1 cellular context compared by ENCODE assay signal in the genomic region with DNA sequence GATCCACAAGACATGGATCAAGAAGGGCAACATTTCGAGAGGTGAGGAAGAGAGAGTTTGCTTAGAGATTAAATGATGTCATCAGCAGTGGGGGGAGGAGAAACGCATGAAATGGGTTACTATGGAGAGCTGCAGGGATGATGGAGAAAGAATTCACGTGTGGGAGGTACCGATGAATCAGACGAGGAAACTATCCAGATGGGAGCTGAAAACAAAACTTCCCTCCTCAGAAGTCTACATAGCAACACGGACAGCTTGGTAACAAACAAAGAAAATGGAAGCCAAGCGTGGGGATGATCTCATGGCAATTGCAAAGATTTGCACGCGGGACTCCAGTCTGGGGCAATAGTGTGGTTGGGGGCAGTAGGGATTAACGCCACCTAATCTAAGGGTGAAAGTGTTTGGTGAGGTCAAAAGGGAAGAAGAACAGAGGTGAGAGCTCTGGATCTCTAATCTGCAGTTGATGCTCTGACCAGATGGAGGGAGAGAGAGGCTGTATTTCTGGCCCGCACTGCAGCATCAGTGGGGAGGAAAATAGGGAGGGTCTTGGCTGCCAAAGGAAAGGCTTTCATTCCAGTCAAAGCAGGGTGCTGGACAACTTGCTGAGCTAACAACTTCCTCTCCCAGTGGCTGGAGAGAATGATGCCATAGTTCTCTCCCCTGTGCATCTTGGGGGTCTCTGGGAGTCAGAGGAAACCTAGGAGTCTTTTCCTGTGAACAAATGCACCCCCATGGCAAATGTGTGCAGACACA.
TF ChIP-seq lines count a peak whose summit lies in the region.

No MANE protein-coding gene starts in this region.

TF ChIP-seq in GM12878, 131 proteins besides CTCF, POLR2A, EP300 and RAD21:
- TF ChIP-seq ZNF24 (IDR thresholded peaks at IDR 0.05), result no peak
- TF ChIP-seq, protein P1, sequence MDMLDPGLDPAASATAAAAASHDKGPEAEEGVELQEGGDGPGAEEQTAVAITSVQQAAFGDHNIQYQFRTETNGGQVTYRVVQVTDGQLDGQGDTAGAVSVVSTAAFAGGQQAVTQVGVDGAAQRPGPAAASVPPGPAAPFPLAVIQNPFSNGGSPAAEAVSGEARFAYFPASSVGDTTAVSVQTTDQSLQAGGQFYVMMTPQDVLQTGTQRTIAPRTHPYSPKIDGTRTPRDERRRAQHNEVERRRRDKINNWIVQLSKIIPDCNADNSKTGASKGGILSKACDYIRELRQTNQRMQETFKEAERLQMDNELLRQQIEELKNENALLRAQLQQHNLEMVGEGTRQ (IDR thresholded peaks at IDR 0.05; ENCODE audit: borderline replicate concordance, low read depth, low read length), result no peak
- peak; percentile 13; the same call in 1 of the 2 replicates for TF ChIP-seq ATF7 (IDR thresholded peaks at IDR 0.05; ENCODE audit: low read depth)
TF ChIP-seq in GM12878: peak in this region for 1.
